In genomic region chr18:29383311-29384273, GRCh38 we compare ENCODE assay signal across 16 cellular contexts.
A peak's percentile ranks its signal among the peaks of the same experiment; 100 is the strongest.
DNase-seq lines count a peak whose midpoint lies in the region; ATAC-seq, FAIRE-seq and TF ChIP-seq lines count a peak whose summit lies in the region.
"Had no signal": no experiment of that assay in that cellular context is flagged by ENCODE, and none has a peak within 500 bp of the region (broad histone marks: within the 10 kb centered on the region; RNA-seq: fewer than 3 reads in every experiment).

No MANE protein-coding gene starts in this region.

- H3K4me1 ChIP-seq in mammary epithelial cell (ENCODE audit: insufficient read depth, low read length) = no peaks in the 10 kb centered on the region
- no peaks in the 10 kb centered on the region for H3K4me1 ChIP-seq in breast epithelium
- H3K4me1 ChIP-seq: lower lobe of right lung, stomach had no signal

- DNase-seq in mammary epithelial cell = peak; percentile 42
- DNase-seq in breast epithelium (ENCODE audit: low spot score in 2 of 2) = no peak
- peak; percentile 38 for DNase-seq in RCC 7860 (ENCODE audit: low spot score)
- DNase-seq in COR-L47 (lab: John Stamatoyannopoulos, UW) = no peak
- DNase-seq in ureter (ENCODE audit: low spot score) = no peak
- no peak for DNase-seq in effector CD4-positive, alpha-beta T cell
- DNase-seq in activated gamma-delta T cell treated with Interleukin-2 at 50 U/mL for 16 hours = no peak
- DNase-seq: ACHN; activated naive CD8-positive, alpha-beta T cell treated with anti-CD3 and anti-CD28 coated beads for 36 hours; effector CD8-positive, alpha-beta T cell; lower lobe of right lung; NCI-H1694 treated with DMSO at 0.1 percent for 48 hours; stimulated activated CD4-positive, alpha-beta T cell treated with anti-CD3 and anti-CD28 coated beads, Interleukin-2, amount 100 ng/mL, for 48 hours; stomach had no signal

- H3K36me3 ChIP-seq in mammary epithelial cell (ENCODE audit: insufficient read depth, low read length) = no peaks in the 10 kb centered on the region
- no peaks in the 10 kb centered on the region for H3K36me3 ChIP-seq in breast epithelium
- H3K36me3 ChIP-seq: lower lobe of right lung, stomach had no signal

- in situ Hi-C loops in mammary epithelial cell (cut with MboI; ENCODE audit: low sequenced_read_pairs in 2 of 2) = no loop called here

- H3K79me2 ChIP-seq in mammary epithelial cell (ENCODE audit: insufficient read depth, low read length) = no peaks in the 10 kb centered on the region

- CTCF ChIA-PET in mammary epithelial cell (lab: Charles Lee; ENCODE audit: low non-redundant PET) = no interaction called here

- H3K27ac ChIP-seq in mammary epithelial cell (ENCODE audit: insufficient read depth, low read depth, low read length) (no peak overlapping the region), breast epithelium (no peak overlapping the region)
- H3K27ac ChIP-seq: lower lobe of right lung, stomach had no signal

- H4K20me1 ChIP-seq in mammary epithelial cell (ENCODE audit: insufficient read depth, low read length) = no peaks in the 10 kb centered on the region

- TF ChIP-seq CTCF in mammary epithelial cell (conservative IDR thresholded peaks at IDR 0.05 in 1 of 2, IDR thresholded peaks at IDR 0.05 in 1 of 2; ENCODE audit: extremely low read depth in 1 of 2, insufficient read depth in 1 of 2, low read depth in 1 of 2, low read length in 2 of 2) (no peak), breast epithelium (IDR thresholded peaks at IDR 0.05) (no peak)

- TF ChIP-seq POLR2A in breast epithelium (IDR thresholded peaks at IDR 0.05) = no peak

- dilution Hi-C loops in mammary epithelial cell (cut with HindIII; ENCODE audit: low sequenced_read_pairs) = no loop called here

- H3K27me3 ChIP-seq in mammary epithelial cell (ENCODE audit: insufficient read depth, low read length) (no peaks in the 10 kb centered on the region), breast epithelium (no peaks in the 10 kb centered on the region)
- H3K27me3 ChIP-seq: stomach had no signal

- H3K9ac ChIP-seq in mammary epithelial cell (ENCODE audit: insufficient read depth, low read length) = no peak overlapping the region

- H3K4me2 ChIP-seq in mammary epithelial cell (ENCODE audit: insufficient read depth, low read depth, low read length) = no peak overlapping the region

- H3K9me3 ChIP-seq in mammary epithelial cell (replicated peaks; ENCODE audit: insufficient read depth, low read length) (no peaks in the 10 kb centered on the region), breast epithelium (no peaks in the 10 kb centered on the region)
- H3K9me3 ChIP-seq: lower lobe of right lung, stomach had no signal

- 46% methylated on average over 5 of the region's 5 CpGs for WGBS in mammary epithelial cell (ENCODE audit: low coverage, missing lambda C conversion rate)

- intact Hi-C loops in mammary epithelial cell (cut with micrococcal nuclease) (no loop called here), breast epithelium (cut with DNase I; ENCODE audit: low total_unique reads) (no loop called here)

- BruUV-seq in mammary epithelial cell (replicated peaks; lab: Mats Ljungman, UMichigan) = no TSS peak

- FAIRE-seq in RCC 7860 (lab: Jason Lieb, UNC) = peak; percentile 91
- FAIRE-seq: H1 had no signal

- peak; percentile 68 for ATAC-seq in HG03060 (IDR thresholded peaks at IDR 0.05; ENCODE audit: low read depth, unreplicated experiment)
- ATAC-seq: lower lobe of right lung had no signal

- H2AFZ ChIP-seq in mammary epithelial cell (ENCODE audit: low read depth, low read length) = no peak overlapping the region

- H3K4me3 ChIP-seq in mammary epithelial cell (replicated peaks in 1 of 3; ENCODE audit: insufficient read depth in 1 of 3, low read depth in 2 of 3, low read length in 3 of 3) (no peak overlapping the region), breast epithelium (no peak overlapping the region)
- H3K4me3 ChIP-seq: lower lobe of right lung, stomach had no signal

Comparison
In these comparisons a context has a peak if more than half of its experiments do, and no peak if none do; other contexts are left out.
1. DNase-seq: peak in mammary epithelial cell (single experiment) and RCC 7860 (single experiment); none in breast epithelium (0 of 2), COR-L47 (single experiment), ureter (single experiment), effector CD4-positive, alpha-beta T cell (single experiment) and activated gamma-delta T cell treated with Interleukin-2 at 50 U/mL for 16 hours (single experiment).